In the genomic region with DNA sequence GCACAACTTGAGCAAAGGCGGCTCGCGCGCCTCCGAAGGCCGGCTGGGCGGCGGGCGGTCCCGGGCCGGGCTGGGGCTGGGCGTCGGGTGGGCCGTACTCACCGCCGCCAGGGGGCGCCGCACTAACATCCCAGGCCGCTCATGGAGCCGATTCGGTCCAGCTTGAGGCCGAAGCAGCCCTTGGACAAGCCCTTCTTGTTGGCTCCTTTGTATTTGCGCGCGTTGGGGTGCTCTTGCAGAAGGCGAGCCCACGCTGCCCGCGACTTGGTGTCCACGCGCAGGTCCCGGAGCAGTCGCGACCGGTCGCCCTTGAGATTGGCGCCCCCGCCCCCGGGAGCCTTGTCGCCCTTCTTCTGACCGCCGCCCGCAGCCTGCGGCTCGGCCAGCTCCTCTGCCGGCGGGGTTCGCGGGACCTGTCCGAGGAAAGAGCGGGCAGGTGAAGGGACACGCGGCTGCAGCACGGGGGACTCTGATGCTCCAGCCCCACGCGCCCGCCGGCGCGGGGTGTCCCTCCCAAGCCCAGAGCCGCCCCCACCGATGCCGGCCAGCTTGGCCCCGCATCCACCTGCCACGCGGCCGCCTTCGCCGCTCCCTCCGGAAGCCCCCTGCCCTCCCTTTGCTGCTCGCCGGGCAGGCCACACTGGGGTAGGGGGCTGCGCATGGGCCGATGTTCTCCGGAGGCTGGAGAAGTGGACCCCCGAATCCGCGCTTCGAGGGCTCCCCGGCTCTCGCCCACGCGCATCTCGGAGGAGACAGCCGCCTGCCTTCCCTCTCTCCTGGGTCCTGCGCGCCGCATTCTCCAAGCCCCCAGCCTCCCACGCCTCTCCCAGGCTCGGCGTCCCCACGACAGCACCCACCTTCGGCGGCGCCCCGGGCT, we compare ENCODE assay signal across 8 cellular contexts. TPM values are rescaled to one million over a fixed set of nuclear protein-coding genes. Genes with fewer than 3 reads are reported as not detected.
DNase-seq lines count a peak whose midpoint lies in the region; ATAC-seq, FAIRE-seq and TF ChIP-seq lines count a peak whose summit lies in the region.

No MANE protein-coding gene starts in this region.

- peak; percentile 67 for DNase-seq in AG09319 (ENCODE audit: extremely low read depth, low read depth)
- DNase-seq in NCI-H1694 (lab: John Stamatoyannopoulos, UW) = peak; percentile 35
- peak; percentile 46 to 72 (median 57) for DNase-seq in activated CD4-positive, CD25-positive, alpha-beta regulatory T cell (lab: John Stamatoyannopoulos, UW)
- peak in 55 of 61 donors; percentile 11 to 77 (median 54) for DNase-seq in caudate nucleus (lab: John Stamatoyannopoulos, UW)
- peak; percentile 79 for DNase-seq in inferior parietal cortex (ENCODE audit: extremely low spot score)
- peak; percentile 71 for DNase-seq in small intestine

- H3K4me3 ChIP-seq in small intestine (ENCODE audit: low read depth in 1 of 2, low read length in 2 of 2) = peak overlapping the region in 1 of 2 donors; percentile 39

- H3K9me3 ChIP-seq in small intestine (ENCODE audit: control insufficient read depth, low read depth) = no peaks in the 10 kb centered on the region

- FAIRE-seq in small intestine (lab: Jason Lieb, UNC) = no peak

- H3K27me3 ChIP-seq in small intestine (ENCODE audit: control insufficient read depth in 2 of 2, insufficient read depth in 2 of 2, low read length in 2 of 2) = peaks cover 13 to 22% of the 10 kb centered on the region in 2 donors

- 1 to 2% (median 1%) methylated on average over 70 to 96 of the region's 96 CpGs for WGBS in small intestine, 3 donors

- H3K4me1 ChIP-seq in small intestine (ENCODE audit: control insufficient read depth in 2 of 2, insufficient read depth in 1 of 2, low read depth in 1 of 2, low read length in 1 of 2) = no peaks in the 10 kb centered on the region

- no peaks in the 10 kb centered on the region for H3K36me3 ChIP-seq in small intestine (ENCODE audit: control insufficient read depth in 2 of 2, insufficient read depth in 2 of 2, low read length in 2 of 2)

- ATAC-seq in GM19452 (IDR thresholded peaks at IDR 0.05; ENCODE audit: unreplicated experiment) (peak; percentile 56), GM19463 (IDR thresholded peaks at IDR 0.05; ENCODE audit: unreplicated experiment) (no peak)

- peak; percentile 59 for TF ChIP-seq CTCF in AG09319 (IDR thresholded peaks at IDR 0.05; ENCODE audit: low read depth, low read length)

- H3K27ac ChIP-seq in caudate nucleus (ENCODE audit: low read depth, low read length) (no peak overlapping the region), small intestine (ENCODE audit: low read depth in 1 of 2, low read length in 1 of 2) (no peak overlapping the region)

RNA-seq across cellular contexts. Expression of gene NPPC, which starts 0.7 kb away (rescaled TPM):
- polyA plus RNA-seq in small intestine = under 1 TPM in 1 of 3 donors, not detected in 2; 0.13 TPM

RNA-seq across cellular contexts. Expression of gene DIS3L2, which starts 36.0 kb away (rescaled TPM):
- polyA plus RNA-seq in small intestine = 10 to 100 TPM in 1 of 3 donors, 1 to 10 TPM in 2; 8.3 to 14.5 (median 9.2) TPM
